Comparison of ENCODE assay signal across 25 cellular contexts in genomic region chr16:87068751-87069150, GRCh38.
DNase-seq lines count a peak whose midpoint lies in the region; FAIRE-seq and TF ChIP-seq lines count a peak whose summit lies in the region.
"Had no signal": no experiment of that assay in that cellular context is flagged by ENCODE, and none has a peak within 500 bp of the region (broad histone marks: within the 10 kb centered on the region; RNA-seq: fewer than 3 reads in every experiment).

No MANE protein-coding gene starts in this region.

- H3K9me3 ChIP-seq in SJSA1 (replicated peaks), result no peaks in the 10 kb centered on the region
- no peaks in the 10 kb centered on the region for H3K9me3 ChIP-seq in H1 (ENCODE audit: insufficient read depth in 2 of 2, low read depth in 1 of 2, low read length in 1 of 2)
- H3K9me3 ChIP-seq in neuronal stem cell (replicated peaks in 1 of 2; ENCODE audit: control insufficient read depth in 2 of 2, insufficient read depth in 1 of 2, low read depth in 1 of 2, low read length in 2 of 2), result no peaks in the 10 kb centered on the region
- H3K9me3 ChIP-seq in BE2C, result no peaks in the 10 kb centered on the region
- H3K9me3 ChIP-seq: SJCRH30 had no signal

- no peak overlapping the region for H3K4me3 ChIP-seq in SJSA1
- no peak overlapping the region for H3K4me3 ChIP-seq in H1 (ENCODE audit: extremely low read depth in 1 of 4, insufficient read depth in 2 of 4, low read depth in 3 of 4, low read length in 4 of 4)
- H3K4me3 ChIP-seq in neuronal stem cell (ENCODE audit: low read length in 2 of 2), result no peak overlapping the region
- H3K4me3 ChIP-seq in BE2C (ENCODE audit: low read depth, low read length), result no peak overlapping the region
- H3K4me3 ChIP-seq: GM12878, PC-9, SJCRH30 had no signal

- H2AK5ac ChIP-seq in H1 (ENCODE audit: low read depth, low read length) (no peak overlapping the region), neuronal stem cell (ENCODE audit: low read depth, low read length) (peak overlapping the region; percentile 98)

- H2BK20ac ChIP-seq in H1 (ENCODE audit: low read length), result peak overlapping the region; percentile 61; the same call in 1 of the 2 replicates

- H2BK5ac ChIP-seq in H1 (ENCODE audit: low read depth, low read length) (no peak overlapping the region), neuronal stem cell (ENCODE audit: low read length) (no peak overlapping the region)

- TF ChIP-seq RAD21 in H1 (IDR thresholded peaks at IDR 0.05 in 1 of 2, conservative IDR thresholded peaks at IDR 0.05 in 1 of 2; ENCODE audit: low read depth in 2 of 2, low read length in 2 of 2), result no peak

- no peaks in the 10 kb centered on the region for H3K36me3 ChIP-seq in SJSA1
- H3K36me3 ChIP-seq in H1 (ENCODE audit: control insufficient read depth in 2 of 4, insufficient read depth in 4 of 4, low read length in 3 of 4), result no peaks in the 10 kb centered on the region
- no peaks in the 10 kb centered on the region for H3K36me3 ChIP-seq in neuronal stem cell (replicated peaks in 1 of 2; ENCODE audit: control insufficient read depth in 2 of 2, insufficient read depth in 2 of 2, low read length in 2 of 2)
- no peaks in the 10 kb centered on the region for H3K36me3 ChIP-seq in BE2C
- H3K36me3 ChIP-seq: SJCRH30 had no signal

- CTCF ChIA-PET in H1 (lab: Charles Lee; ENCODE audit: partially characterized antibody), result interaction anchor here (0.6 to 1.0 kb wide), 4 partner anchors 9 to 473 kb away, joined by 3 to 4 read pairs (median 4); no protein-coding TSS in a partner anchor

- H4K8ac ChIP-seq in H1 (ENCODE audit: extremely low read depth, insufficient read depth, low read length) (no peak overlapping the region), neuronal stem cell (ENCODE audit: low read depth, low read length) (peak overlapping the region; percentile 75)

- H2AFZ ChIP-seq in H1 (ENCODE audit: low read length), result no peak overlapping the region
- H2AFZ ChIP-seq in neuronal stem cell (ENCODE audit: low read length), result peak overlapping the region; percentile 56
- H2AFZ ChIP-seq: PC-9 had no signal

- H3K27ac ChIP-seq in SJSA1 (peak overlapping the region; percentile 49), H1 (ENCODE audit: low read depth, low read length) (no peak overlapping the region), neuronal stem cell (replicated peaks; ENCODE audit: low read length) (peak overlapping the region; percentile 47)
- H3K27ac ChIP-seq: PC-9, SJCRH30 had no signal

- H3K4me1 ChIP-seq in SJSA1 (replicated peaks) (peaks cover 34% of the 10 kb centered on the region), H1 (replicated peaks in 1 of 4; ENCODE audit: control insufficient read depth in 3 of 4, insufficient read depth in 4 of 4, low read length in 3 of 4) (peaks cover 0 to 2% (median 0%) of the 10 kb centered on the region in 4 experiments; a peak in 2 of 7 replicates), neuronal stem cell (ENCODE audit: control insufficient read depth in 2 of 2, insufficient read depth in 1 of 2, low read depth in 1 of 2, low read length in 2 of 2) (peaks cover 0 to 5% of the 10 kb centered on the region in 2 donors), BE2C (no peaks in the 10 kb centered on the region)
- H3K4me1 ChIP-seq: SJCRH30 had no signal

- in situ Hi-C loops in GM13976 (cut with MboI; ENCODE audit: low sequenced_read_pairs, unreplicated experiment), result no loop called here

- no peak overlapping the region for H4K5ac ChIP-seq in H1 (ENCODE audit: insufficient read length, low read depth, low read length)

- no peak overlapping the region; the same call in 1 of the 2 replicates for H2BK12ac ChIP-seq in H1 (ENCODE audit: low read depth, low read length)
- peak overlapping the region; percentile 91 for H2BK12ac ChIP-seq in neuronal stem cell (ENCODE audit: low read length)

- H3K23me2 ChIP-seq in H1 (ENCODE audit: low read depth, low read length), result no peaks in the 10 kb centered on the region

- H3K27me3 Mint-ChIP-seq in type B pancreatic cell, result peaks cover 35% of the 10 kb centered on the region

- H3K4ac ChIP-seq in H1 (replicated peaks; ENCODE audit: insufficient read length, low read depth, low read length), result no peak overlapping the region
- H3K4ac ChIP-seq in neuronal stem cell (ENCODE audit: low read length), result no peak overlapping the region

- TF ChIP-seq POLR2A in H1 (IDR thresholded peaks at IDR 0.05; ENCODE audit: control extremely low read depth in 1 of 2, low read depth in 2 of 2, low read length in 2 of 2), result no peak

- no peak for FAIRE-seq in H1 (lab: Jason Lieb, UNC)
- FAIRE-seq: A204.1, GM12878 had no signal

- H3K14ac ChIP-seq in H1 (ENCODE audit: insufficient read length), result no peak overlapping the region
- H3K14ac ChIP-seq in neuronal stem cell (ENCODE audit: low read length), result no peak overlapping the region

- H2BK15ac ChIP-seq in H1 (ENCODE audit: low read length) (no peak overlapping the region), neuronal stem cell (ENCODE audit: low read length) (peak overlapping the region; percentile 92)

- H3K18ac ChIP-seq in H1 (ENCODE audit: extremely low read depth, low read length) (no peak overlapping the region), neuronal stem cell (ENCODE audit: low read length) (peak overlapping the region; percentile 92)

- H4K20me1 ChIP-seq in H1 (replicated peaks in 1 of 2; ENCODE audit: control insufficient read depth in 1 of 2, insufficient read depth in 2 of 2, low read length in 2 of 2), result no peaks in the 10 kb centered on the region

- POLR2A ChIA-PET in H1 (lab: Charles Lee; ENCODE audit: partially characterized antibody), result no interaction called here

- 92% methylated on average over 16 of the region's 21 CpGs; no CpG with 5 or more reads in 1 of the 2 experiments for WGBS in H1 (ENCODE audit: extremely low coverage in 1 of 2, insufficient coverage in 1 of 2, insufficient read length in 1 of 2, insufficient replicate concordance in 2 of 2, low coverage in 1 of 2, low lambda C conversion rate in 2 of 2, missing lambda C conversion rate in 1 of 2), 2 experiments
- WGBS in neuronal stem cell (ENCODE audit: extremely low coverage in 2 of 2, insufficient read length in 2 of 2, insufficient replicate concordance in 1 of 2), 2 donors, result no CpG with 5 or more reads among the region's 21 CpGs

- H3K23ac ChIP-seq in H1 (ENCODE audit: insufficient read length), result no peak overlapping the region
- peak overlapping the region; percentile 62 for H3K23ac ChIP-seq in neuronal stem cell (ENCODE audit: low read depth, low read length, poor library complexity)

- TF ChIP-seq CTCF in H1 (IDR thresholded peaks at IDR 0.05; ENCODE audit: control extremely low read depth in 1 of 3, insufficient read depth in 1 of 3, low read depth in 1 of 3, low read length in 3 of 3) (no peak), type B pancreatic cell (conservative IDR thresholded peaks at IDR 0.05) (no peak), BE2C (IDR thresholded peaks at IDR 0.05; ENCODE audit: low read depth, low read length) (no peak), GM13976 (IDR thresholded peaks at IDR 0.05; ENCODE audit: borderline replicate concordance, control extremely low read depth, extremely low read depth, insufficient read depth, missing control alignments) (no peak)

- no peaks in the 10 kb centered on the region for H3K9me3 Mint-ChIP-seq in type B pancreatic cell

- DNase-seq in SJSA1 (ENCODE audit: low read depth in 1 of 2, low spot score in 2 of 2) (no peak), H1 (ENCODE audit: low read depth in 1 of 2, low spot score in 2 of 2) (no peak), neuronal stem cell (ENCODE audit: low spot score) (no peak), type B pancreatic cell (ENCODE audit: extremely low spot score, unreplicated experiment) (peak; percentile 55), BE2C (no peak), GM13976 (ENCODE audit: low spot score) (no peak), NCI-H1092 (lab: John Stamatoyannopoulos, UW) (no peak)
- DNase-seq: AML-193; CD4-positive, alpha-beta memory T cell; COR-L47; EL; GDM1; Karpas-422; NCI-H1092 treated with DMSO at 0.1 percent for 48 hours; NCI-H146; NCI-H1930; NCI-H2107; NCI-H446; NCI-H524 treated with DMSO at 0.1 percent for 48 hours; NCI-H82; NK-92 treated with Interleukin-12 subunit alpha and Interleukin-12 subunit beta, amount 100 ng/mL, for 24 hours; PC-9; SJCRH30 had no signal

- H4K91ac ChIP-seq in H1 (replicated peaks; ENCODE audit: insufficient read length, low read length), result no peak overlapping the region
- H4K91ac ChIP-seq in neuronal stem cell (ENCODE audit: low read depth, low read length, poor library complexity), result peak overlapping the region; percentile 24

- H3K36me3 Mint-ChIP-seq in type B pancreatic cell, result no peaks in the 10 kb centered on the region
- H3K36me3 Mint-ChIP-seq: CD4-positive, alpha-beta memory T cell had no signal

- H2BK120ac ChIP-seq in H1 (replicated peaks; ENCODE audit: low read depth, low read length), result no peak overlapping the region
- H2BK120ac ChIP-seq in neuronal stem cell (ENCODE audit: low read depth, low read length), result peak overlapping the region; percentile 58

- no peak overlapping the region for H3K27ac Mint-ChIP-seq in type B pancreatic cell
- H3K27ac Mint-ChIP-seq: CD4-positive, alpha-beta memory T cell had no signal

- H3K79me1 ChIP-seq in H1 (ENCODE audit: low read depth, low read length) (no peaks in the 10 kb centered on the region), neuronal stem cell (ENCODE audit: low read depth, low read length) (no peaks in the 10 kb centered on the region)

- no peak overlapping the region for H3K56ac ChIP-seq in H1 (replicated peaks; ENCODE audit: insufficient read length, low read depth, low read length)

- no peak overlapping the region for H3K4me3 Mint-ChIP-seq in type B pancreatic cell
- H3K4me3 Mint-ChIP-seq: CD4-positive, alpha-beta memory T cell had no signal

- no peaks in the 10 kb centered on the region for H3K79me2 ChIP-seq in H1 (ENCODE audit: control insufficient read depth in 1 of 2, insufficient read depth in 2 of 2, low read length in 2 of 2)

- H3K9ac ChIP-seq in H1 (replicated peaks in 1 of 4; ENCODE audit: extremely low read depth in 1 of 4, low read depth in 3 of 4, low read length in 3 of 4) (no peak overlapping the region), neuronal stem cell (ENCODE audit: low read depth, low read length, poor library complexity) (no peak overlapping the region)

- H3K4me1 Mint-ChIP-seq in type B pancreatic cell (ENCODE audit: unreplicated experiment), result peaks cover 29% of the 10 kb centered on the region
- H3K4me1 Mint-ChIP-seq: CD4-positive, alpha-beta memory T cell had no signal

- H3K27me3 ChIP-seq in SJSA1 (replicated peaks) (no peaks in the 10 kb centered on the region), H1 (replicated peaks in 1 of 4; ENCODE audit: control insufficient read depth in 3 of 4, extremely low read depth in 1 of 4, insufficient read depth in 3 of 4, low read length in 3 of 4) (no peaks in the 10 kb centered on the region), neuronal stem cell (ENCODE audit: control insufficient read depth in 3 of 3, insufficient read depth in 3 of 3, low read depth in 1 of 3, low read length in 3 of 3) (peaks cover 0 to 19% (median 0%) of the 10 kb centered on the region in 3 experiments), BE2C (peaks cover 90% of the 10 kb centered on the region)
- H3K27me3 ChIP-seq: SJCRH30 had no signal

- no peak overlapping the region for H3K4me2 ChIP-seq in H1 (ENCODE audit: insufficient read depth in 1 of 2, low read depth in 2 of 2, low read length in 2 of 2)
- no peak overlapping the region for H3K4me2 ChIP-seq in neuronal stem cell (ENCODE audit: insufficient read depth, low read length, poor library complexity, severe bottlenecking)
- H3K4me2 ChIP-seq: PC-9 had no signal

- TF ChIP-seq EP300 in H1 (IDR thresholded peaks at IDR 0.05; ENCODE audit: borderline replicate concordance in 1 of 2, low read depth in 2 of 2, low read length in 2 of 2), result no peak
